Comparison of ENCODE assay signal across 2 cellular contexts in genomic region chr17:38704645-38705522, GRCh38.
TF ChIP-seq lines count a peak whose summit lies in the region.

Gene MLLT6 (plus strand): TSS chr17:38705273. CDS start chr17:38705633, 360 bp downstream.

TF ChIP-seq in HEK293, 187 proteins besides CTCF, POLR2A, EP300 and RAD21 (continued from another document and continues in another):
- TF ChIP-seq PRDM2 (tag by site-specific recombination; IDR thresholded peaks at IDR 0.05; ENCODE audit: borderline replicate concordance), result no peak
- TF ChIP-seq ZFHX2 (tag by site-specific recombination; conservative IDR thresholded peaks at IDR 0.05), result peak; percentile 76
- TF ChIP-seq ZNF138 (tag by site-specific recombination; IDR thresholded peaks at IDR 0.05; ENCODE audit: borderline replicate concordance), result no peak
- no peak for TF ChIP-seq ZNF23 (tag by site-specific recombination; IDR thresholded peaks at IDR 0.05; ENCODE audit: borderline replicate concordance)
- TF ChIP-seq ZNF513 (tag by site-specific recombination; IDR thresholded peaks at IDR 0.05), result peak; percentile 62
- 0 out of 2 replicates have a peak, but pooled peaks have one; percentile 34 for TF ChIP-seq ZBTB6 (tag by site-specific recombination; IDR thresholded peaks at IDR 0.05)
- no peak for TF ChIP-seq ZBTB10 (tag by site-specific recombination; IDR thresholded peaks at IDR 0.05)

TF ChIP-seq in HepG2, 621 proteins besides CTCF, POLR2A, EP300 and RAD21 (continued from another document and continues in another):
- no peak for TF ChIP-seq SNAPC4 (CRISPR knock-in tag; IDR thresholded peaks at IDR 0.05)
- TF ChIP-seq ZSCAN22 (CRISPR knock-in tag; IDR thresholded peaks at IDR 0.05), result no peak
- TF ChIP-seq CREBL2 (CRISPR knock-in tag; IDR thresholded peaks at IDR 0.05; ENCODE audit: borderline replicate concordance), result no peak; the same call in 1 of the 2 replicates
- TF ChIP-seq ZBTB33 (CRISPR knock-in tag; IDR thresholded peaks at IDR 0.05), result no peak
- no peak for TF ChIP-seq ZNF260 (CRISPR knock-in tag; IDR thresholded peaks at IDR 0.05; ENCODE audit: borderline replicate concordance, low read depth)
- no peak for TF ChIP-seq TBL1XR1 (IDR thresholded peaks at IDR 0.05; ENCODE audit: borderline replicate concordance, low read length, partially characterized antibody)
- TF ChIP-seq NCOA2 (CRISPR knock-in tag; IDR thresholded peaks at IDR 0.05), result no peak
- TF ChIP-seq PTBP1 (IDR thresholded peaks at IDR 0.05; ENCODE audit: low read depth, low read length, poor library complexity, severe bottlenecking), result no peak
- TF ChIP-seq JDP2 (CRISPR knock-in tag; IDR thresholded peaks at IDR 0.05; ENCODE audit: borderline replicate concordance), result no peak
- TF ChIP-seq ETV5 (CRISPR knock-in tag; IDR thresholded peaks at IDR 0.05; ENCODE audit: borderline replicate concordance), result no peak
- TF ChIP-seq RNF2 (conservative IDR thresholded peaks at IDR 0.05; ENCODE audit: low read depth), result no peak
- TF ChIP-seq HES4 (CRISPR knock-in tag; IDR thresholded peaks at IDR 0.05; ENCODE audit: borderline replicate concordance), result no peak
- TF ChIP-seq ZBTB1 (CRISPR knock-in tag; IDR thresholded peaks at IDR 0.05; ENCODE audit: borderline replicate concordance), result no peak
- TF ChIP-seq ARID4A (CRISPR knock-in tag; IDR thresholded peaks at IDR 0.05; ENCODE audit: borderline replicate concordance), result 0 out of 2 replicates have a peak, but pooled peaks have one; percentile 13
- no peak for TF ChIP-seq IRF1 (CRISPR knock-in tag; IDR thresholded peaks at IDR 0.05; ENCODE audit: low read depth)
- TF ChIP-seq HNRNPLL (IDR thresholded peaks at IDR 0.05; ENCODE audit: low read depth, low read length, poor library complexity, severe bottlenecking), result peak; percentile 43
- TF ChIP-seq CHCHD3 (CRISPR knock-in tag; IDR thresholded peaks at IDR 0.05), result no peak
- peak; percentile 19; the same call in 1 of the 2 replicates for TF ChIP-seq HOXA5 (CRISPR knock-in tag; IDR thresholded peaks at IDR 0.05)
- no peak for TF ChIP-seq MXD4 (CRISPR knock-in tag; IDR thresholded peaks at IDR 0.05)
- TF ChIP-seq UBTF (CRISPR knock-in tag; IDR thresholded peaks at IDR 0.05), result no peak
- TF ChIP-seq DRAP1 (CRISPR knock-in tag; IDR thresholded peaks at IDR 0.05), result peak; percentile 17; the same call in 1 of the 2 replicates
- no peak for TF ChIP-seq ZNF407 (CRISPR knock-in tag; IDR thresholded peaks at IDR 0.05; ENCODE audit: not compliant biosample characterization)
- TF ChIP-seq ZFAT (CRISPR knock-in tag; conservative IDR thresholded peaks at IDR 0.05), result no peak
- TF ChIP-seq SMARCE1 (IDR thresholded peaks at IDR 0.05; ENCODE audit: borderline replicate concordance), result no peak
